20 cellular contexts compared by ENCODE assay signal in genomic region chr4:10731162-10731561, GRCh38. TPM values are rescaled to one million over a fixed set of nuclear protein-coding genes. Genes with fewer than 3 reads are reported as not detected.
"Had no signal": no experiment of that assay in that cellular context is flagged by ENCODE, and none has a peak within 500 bp of the region (broad histone marks: within the 10 kb centered on the region; RNA-seq: fewer than 3 reads in every experiment).

No MANE protein-coding gene starts in this region.

- DNase-seq: activated B cell treated with CpG ODN at 0.5 μM for 24 hours; activated CD4-positive, alpha-beta T cell treated with anti-CD3 and anti-CD28 coated beads, Interleukin-2, amount 50 U/mL, for 4 hours; activated CD8-positive, alpha-beta memory T cell treated with anti-CD3 and anti-CD28 coated beads, Interleukin-2, amount 50 U/mL, for 4 hours; activated effector memory CD4-positive, alpha-beta T cell treated with Interleukin-2 at 50 U/mL for 16 hours; anterior cingulate cortex; dermis blood vessel endothelial cell; islet precursor cell; nephron progenitor cell; psoas muscle; right lobe of liver; thyroid gland had no signal

- FAIRE-seq: TTC549 had no signal

- H3K9me3 Mint-ChIP-seq: nephron progenitor cell had no signal

- H3K4me3 Mint-ChIP-seq: activated naive CD8-positive, alpha-beta T cell; nephron progenitor cell had no signal

- H3K27ac ChIP-seq: gastroesophageal sphincter, psoas muscle, right lobe of liver, thyroid gland, vagina had no signal

- H3K36me3 Mint-ChIP-seq: activated naive CD8-positive, alpha-beta T cell had no signal

- H3K27me3 ChIP-seq: gastroesophageal sphincter, right lobe of liver, thyroid gland, vagina had no signal

- H3K4me1 ChIP-seq: gastroesophageal sphincter, psoas muscle, right lobe of liver, vagina had no signal

- ATAC-seq: gastroesophageal sphincter, left lobe of liver, psoas muscle, right lobe of liver had no signal

- H3K4me1 Mint-ChIP-seq: nephron progenitor cell had no signal

- H3K27ac Mint-ChIP-seq: activated B cell treated with CpG ODN at 0.5 μM for 24 hours, nephron progenitor cell had no signal

- H3K36me3 ChIP-seq: gastroesophageal sphincter, right lobe of liver, thyroid gland, vagina had no signal

- H3K27me3 Mint-ChIP-seq: activated B cell treated with CpG ODN at 0.5 μM for 24 hours; activated naive CD8-positive, alpha-beta T cell had no signal

- H3K9me3 ChIP-seq: gastroesophageal sphincter, psoas muscle, right lobe of liver, thyroid gland, vagina had no signal

- H3K4me3 ChIP-seq: gastroesophageal sphincter, psoas muscle, right lobe of liver, thyroid gland, vagina had no signal

RNA-seq across cellular contexts. Expression of gene CLNK, which starts 46.6 kb away (rescaled TPM):
- total RNA-seq: cerebellum; dermis blood vessel endothelial cell; epithelial cell of proximal tubule; left lobe of liver; omental fat pad; right lobe of liver; T-helper 1 cell treated with Interleukin-12 subunit alpha and Interleukin-12 subunit beta and Interleukin-4 antibody, amounts not matched to agents 30 ng/mL and 1 ng/mL, for 36 hours; thyroid gland; vagina had no signal
